In genomic region chrX:140141444-140142029, GRCh38 we compare ENCODE assay signal across 8 cellular contexts.
A peak's percentile ranks its signal among the peaks of the same experiment; 100 is the strongest.
DNase-seq lines count a peak whose midpoint lies in the region; ATAC-seq and TF ChIP-seq lines count a peak whose summit lies in the region.

No MANE protein-coding gene starts in this region.

- TF ChIP-seq CTCF in omental fat pad (IDR thresholded peaks at IDR 0.05) = no peak

- no peak for ATAC-seq in activated CD8-positive, alpha-beta memory T cell treated with anti-CD3 and anti-CD28 coated beads, Interleukin-2, amount 10 ng/mL, durations not matched to agents 7 days and 5 days
- ATAC-seq in GM21619 (IDR thresholded peaks at IDR 0.05; ENCODE audit: unreplicated experiment) (peak; percentile 77), omental fat pad (ENCODE audit: low FRiP score) (no peak)
- ATAC-seq in activated naive CD8-positive, alpha-beta T cell treated with anti-CD3 and anti-CD28 coated beads, Interleukin-2, amount 50 U/mL, for 24 hours = no peak
- ATAC-seq in stimulated activated naive CD8-positive, alpha-beta T cell treated with anti-CD3 and anti-CD28 coated beads, Interleukin-15, Interleukin-2, amounts not matched to agents 100 U/mL and 50 U/mL, for 24 hours = no peak

- CTCF ChIA-PET in activated CD8-positive, alpha-beta memory T cell treated with anti-CD3 and anti-CD28 coated beads, Interleukin-2, amount 10 ng/mL, durations not matched to agents 7 days and 5 days (lab: Charles Lee) = interaction anchor here (1.5 kb wide), 1 partner anchor 85 kb away, joined by 6 read pairs; no protein-coding TSS in a partner anchor

- no peaks in the 10 kb centered on the region for H3K9me3 Mint-ChIP-seq in activated CD8-positive, alpha-beta memory T cell treated with anti-CD3 and anti-CD28 coated beads, Interleukin-2, amount 10 ng/mL, durations not matched to agents 7 days and 5 days (ENCODE audit: low read depth)
- no peaks in the 10 kb centered on the region for H3K9me3 Mint-ChIP-seq in activated naive CD8-positive, alpha-beta T cell treated with anti-CD3 and anti-CD28 coated beads, Interleukin-2, amount 50 U/mL, for 24 hours

- H3K4me3 Mint-ChIP-seq in activated CD8-positive, alpha-beta memory T cell treated with anti-CD3 and anti-CD28 coated beads, Interleukin-2, amount 10 ng/mL, durations not matched to agents 7 days and 5 days = no peak overlapping the region
- no peak overlapping the region for H3K4me3 Mint-ChIP-seq in activated naive CD8-positive, alpha-beta T cell treated with anti-CD3 and anti-CD28 coated beads, Interleukin-2, amount 50 U/mL, for 24 hours

- H3K36me3 Mint-ChIP-seq in activated CD8-positive, alpha-beta memory T cell treated with anti-CD3 and anti-CD28 coated beads, Interleukin-2, amount 10 ng/mL, durations not matched to agents 7 days and 5 days = no peaks in the 10 kb centered on the region
- H3K36me3 Mint-ChIP-seq in activated naive CD8-positive, alpha-beta T cell treated with anti-CD3 and anti-CD28 coated beads, Interleukin-2, amount 50 U/mL, for 24 hours (ENCODE audit: low read depth) = no peaks in the 10 kb centered on the region

- no peaks in the 10 kb centered on the region for H3K27me3 Mint-ChIP-seq in activated CD8-positive, alpha-beta memory T cell treated with anti-CD3 and anti-CD28 coated beads, Interleukin-2, amount 10 ng/mL, durations not matched to agents 7 days and 5 days
- H3K27me3 Mint-ChIP-seq in activated naive CD8-positive, alpha-beta T cell treated with anti-CD3 and anti-CD28 coated beads, Interleukin-2, amount 50 U/mL, for 24 hours = no peaks in the 10 kb centered on the region

- H3K4me1 Mint-ChIP-seq in activated CD8-positive, alpha-beta memory T cell treated with anti-CD3 and anti-CD28 coated beads, Interleukin-2, amount 10 ng/mL, durations not matched to agents 7 days and 5 days = no peaks in the 10 kb centered on the region
- no peaks in the 10 kb centered on the region for H3K4me1 Mint-ChIP-seq in activated naive CD8-positive, alpha-beta T cell treated with anti-CD3 and anti-CD28 coated beads, Interleukin-2, amount 50 U/mL, for 24 hours

- peak; percentile 17 for DNase-seq in activated CD8-positive, alpha-beta memory T cell treated with anti-CD3 and anti-CD28 coated beads, Interleukin-2, amount 50 U/mL, for 4 hours
- DNase-seq in activated CD8-positive, alpha-beta memory T cell treated with anti-CD3 and anti-CD28 coated beads, Interleukin-2, amount 10 ng/mL, durations not matched to agents 7 days and 5 days = no peak
- DNase-seq in NCI-H1417 treated with DMSO at 0.1 percent for 48 hours (lab: John Stamatoyannopoulos, UW) = peak; percentile 15
- peak; percentile 10 for DNase-seq in activated naive CD8-positive, alpha-beta T cell treated with anti-CD3 and anti-CD28 coated beads, Interleukin-2, amount 50 U/mL, for 24 hours
- peak; percentile 69 for DNase-seq in inferior parietal cortex (ENCODE audit: extremely low spot score)
- peak; percentile 22 for DNase-seq in stimulated activated naive CD8-positive, alpha-beta T cell treated with anti-CD3 and anti-CD28 coated beads, Interleukin-15, Interleukin-2, amounts not matched to agents 100 U/mL and 50 U/mL, for 24 hours
- no peak for DNase-seq in omental fat pad (ENCODE audit: low spot score)

- H3K27ac Mint-ChIP-seq in activated CD8-positive, alpha-beta memory T cell treated with anti-CD3 and anti-CD28 coated beads, Interleukin-2, amount 10 ng/mL, durations not matched to agents 7 days and 5 days = no peak overlapping the region
- H3K27ac Mint-ChIP-seq in activated naive CD8-positive, alpha-beta T cell treated with anti-CD3 and anti-CD28 coated beads, Interleukin-2, amount 50 U/mL, for 24 hours = no peak overlapping the region

Comparison
In these comparisons a context has a peak if more than half of its experiments do, and no peak if none do; other contexts are left out.
1. DNase-seq: peak in activated CD8-positive, alpha-beta memory T cell treated with anti-CD3 and anti-CD28 coated beads, Interleukin-2, amount 50 U/mL, for 4 hours (single experiment), NCI-H1417 treated with DMSO at 0.1 percent for 48 hours (single experiment), activated naive CD8-positive, alpha-beta T cell treated with anti-CD3 and anti-CD28 coated beads, Interleukin-2, amount 50 U/mL, for 24 hours (single experiment), inferior parietal cortex (single experiment) and stimulated activated naive CD8-positive, alpha-beta T cell treated with anti-CD3 and anti-CD28 coated beads, Interleukin-15, Interleukin-2, amounts not matched to agents 100 U/mL and 50 U/mL, for 24 hours (single experiment); none in activated CD8-positive, alpha-beta memory T cell treated with anti-CD3 and anti-CD28 coated beads, Interleukin-2, amount 10 ng/mL, durations not matched to agents 7 days and 5 days (single experiment) and omental fat pad (single experiment).